ENCODE assay signal across 8 cellular contexts in genomic region chr22:19431641-19432091, GRCh38. TPM values are rescaled to one million over a fixed set of nuclear protein-coding genes. Genes with fewer than 3 reads are reported as not detected.
DNase-seq lines count a peak whose midpoint lies in the region; ATAC-seq and TF ChIP-seq lines count a peak whose summit lies in the region.

Gene HIRA (minus strand): TSS chr22:19431733. CDS start chr22:19431476, 257 bp downstream.

- H3K27me3 Mint-ChIP-seq in CD8-positive, alpha-beta T cell (ENCODE audit: low read depth), result no peaks in the 10 kb centered on the region

- peak within 1 kb of the TSS; percentile 91 for H3K4me3 Mint-ChIP-seq in CD8-positive, alpha-beta T cell

- CTCF ChIA-PET in CD8-positive, alpha-beta T cell (lab: Charles Lee), result no interaction called here

- peak within 1 kb of the TSS; percentile 79 for H3K4me3 ChIP-seq in CD8-positive, alpha-beta T cell (ENCODE audit: low read depth, low read length)
- peak within 1 kb of the TSS; percentile 93 for H3K4me3 ChIP-seq in OCI-LY3 (ENCODE audit: low read length)
- H3K4me3 ChIP-seq in esophagus (ENCODE audit: low read depth in 1 of 2, low read length in 2 of 2), result peak within 1 kb of the TSS; percentile 91 to 95
- peak within 1 kb of the TSS; percentile 85 to 93 for H3K4me3 ChIP-seq in muscle layer of colon (ENCODE audit: low read depth in 1 of 2, low read length in 2 of 2)

- H3K9me3 ChIP-seq in CD8-positive, alpha-beta T cell (ENCODE audit: low read length), result no peaks in the 10 kb centered on the region
- H3K9me3 ChIP-seq in OCI-LY3 (ENCODE audit: insufficient read depth, low read length), result no peaks in the 10 kb centered on the region
- no peaks in the 10 kb centered on the region for H3K9me3 ChIP-seq in esophagus (ENCODE audit: control insufficient read depth in 2 of 2, insufficient read depth in 1 of 2, low read depth in 1 of 2, low read length in 1 of 2)
- no peaks in the 10 kb centered on the region for H3K9me3 ChIP-seq in muscle layer of colon (ENCODE audit: low read length)

- no peaks in the 10 kb centered on the region for H3K9me3 Mint-ChIP-seq in CD8-positive, alpha-beta T cell

- H3K79me2 ChIP-seq in OCI-LY3 (ENCODE audit: low read length), result peaks cover 65% of the 10 kb centered on the region

- H3K36me3 Mint-ChIP-seq in CD8-positive, alpha-beta T cell, result peaks cover 29% of the 10 kb centered on the region

- H3K4me1 ChIP-seq in CD8-positive, alpha-beta T cell (ENCODE audit: insufficient read depth, low read length), result peaks cover 25% of the 10 kb centered on the region
- peaks cover 25% of the 10 kb centered on the region for H3K4me1 ChIP-seq in OCI-LY3 (ENCODE audit: low read length)
- peaks cover 5 to 10% of the 10 kb centered on the region in 2 donors for H3K4me1 ChIP-seq in esophagus (ENCODE audit: control insufficient read depth in 2 of 2, insufficient read depth in 2 of 2, low read length in 1 of 2)
- peaks cover 22% of the 10 kb centered on the region for H3K4me1 ChIP-seq in muscle layer of colon (ENCODE audit: insufficient read depth, low read length)

- intact Hi-C loops in CD8-positive, alpha-beta T cell (cut with DNase I, micrococcal nuclease), result loop anchor here (1.0 to 10.0 kb wide), 9 partner anchors 16 to 1573 kb away; partner anchors contain the start of genes C22orf39 (in 2 of the 2), CDC45 (in 2 of the 2), DGCR2 (in 2 of the 2) and UFD1 (in 2 of the 2)

- no peak for TF ChIP-seq CTCF in CD8-positive, alpha-beta T cell (IDR thresholded peaks at IDR 0.05)
- TF ChIP-seq CTCF in OCI-LY3 (IDR thresholded peaks at IDR 0.05; ENCODE audit: low read depth, low read length), result no peak

- H2AFZ ChIP-seq in OCI-LY3 (ENCODE audit: low read depth, low read length), result peak within 1 kb of the TSS; percentile 64

- no peaks in the 10 kb centered on the region for H3K36me3 ChIP-seq in CD8-positive, alpha-beta T cell (ENCODE audit: insufficient read depth, low read length)
- H3K36me3 ChIP-seq in OCI-LY3 (replicated peaks; ENCODE audit: low read depth, low read length) (peaks cover 23% of the 10 kb centered on the region), esophagus (ENCODE audit: control insufficient read depth in 2 of 2, insufficient read depth in 2 of 2, low read length in 1 of 2) (peaks cover 0 to 9% of the 10 kb centered on the region in 2 donors), muscle layer of colon (ENCODE audit: insufficient read depth, low read length) (peaks cover 15% of the 10 kb centered on the region)

- peak within 1 kb of the TSS; percentile 95 for H3K27ac Mint-ChIP-seq in CD8-positive, alpha-beta T cell

- peaks cover 36% of the 10 kb centered on the region for H4K20me1 ChIP-seq in OCI-LY3 (ENCODE audit: insufficient read depth, low read length)

- POLR2A ChIA-PET in CD8-positive, alpha-beta T cell (lab: Charles Lee), result interaction anchor here (0.6 to 2.8 kb wide), 12 partner anchors 11 to 526 kb away, joined by 3 to 28 read pairs (median 4); partner anchors contain the start of genes C22orf39, CDC45, DGCR2 and DGCR6

- H3K9ac ChIP-seq in OCI-LY3 (ENCODE audit: low read length) (peak within 1 kb of the TSS; percentile 99), muscle layer of colon (ENCODE audit: low read length) (peak within 1 kb of the TSS; percentile 85)

- peaks cover 48% of the 10 kb centered on the region for H3K4me1 Mint-ChIP-seq in CD8-positive, alpha-beta T cell (ENCODE audit: low read depth)

- 0 to 1% methylated on average over 54 to 64 of the region's 64 CpGs for WGBS in esophagus, 2 donors

- no peaks in the 10 kb centered on the region for H3K27me3 ChIP-seq in CD8-positive, alpha-beta T cell (ENCODE audit: insufficient read depth, low read length)
- H3K27me3 ChIP-seq in OCI-LY3 (ENCODE audit: low read depth, low read length) (no peaks in the 10 kb centered on the region), esophagus (ENCODE audit: control insufficient read depth in 1 of 2, insufficient read depth in 2 of 2, low read length in 2 of 2) (no peaks in the 10 kb centered on the region), muscle layer of colon (ENCODE audit: control insufficient read depth in 1 of 2, insufficient read depth in 2 of 2, low read length in 2 of 2) (no peaks in the 10 kb centered on the region)

- peak; percentile 54 for ATAC-seq in CD8-positive, alpha-beta T cell
- ATAC-seq in GM19452 (IDR thresholded peaks at IDR 0.05; ENCODE audit: unreplicated experiment), result peak; percentile 50
- peak; percentile 46 for ATAC-seq in HG03571 (IDR thresholded peaks at IDR 0.05; ENCODE audit: unreplicated experiment)

- peak; percentile 75 to 94 (median 85) for DNase-seq in CD8-positive, alpha-beta T cell
- peak; percentile 83 for DNase-seq in activated T-cell treated with anti-CD3 and anti-CD28 coated beads for 4 hours
- DNase-seq in stimulated activated CD8-positive, alpha-beta memory T cell treated with anti-CD3 and anti-CD28 coated beads, Interleukin-7, amount 100 ng/mL, for 4 hours (ENCODE audit: low read depth in 2 of 2), result peak; percentile 65 to 79

- H3K4me2 ChIP-seq in OCI-LY3 (ENCODE audit: low read length), result peak within 1 kb of the TSS; percentile 99

- H3K27ac ChIP-seq in CD8-positive, alpha-beta T cell (ENCODE audit: low read depth, low read length), result peak within 1 kb of the TSS; percentile 90
- H3K27ac ChIP-seq in OCI-LY3 (ENCODE audit: low read length), result peak within 1 kb of the TSS; percentile 90
- H3K27ac ChIP-seq in esophagus (ENCODE audit: low read depth in 2 of 2, low read length in 1 of 2), result peak within 1 kb of the TSS; percentile 95 to 97
- peak within 1 kb of the TSS; percentile 99 for H3K27ac ChIP-seq in muscle layer of colon (ENCODE audit: low read depth, low read length)

RNA-seq across cellular contexts. Expression of gene HIRA, which starts in this region (rescaled TPM):
- 10 to 100 TPM; 16.1 to 16.7 TPM for total RNA-seq in CD8-positive, alpha-beta T cell
- polyA plus RNA-seq in esophagus, result 10 to 100 TPM in 1 of 2 donors, 1 to 10 TPM in 1; 4.5 to 11.5 TPM

Comparison
In these comparisons a context has a peak if more than half of its experiments do, and no peak if none do; other contexts are left out.
1. Peak in every context shown above with its lines: DNase-seq, ATAC-seq, H3K4me3 ChIP-seq and H3K27ac ChIP-seq.